Comparison of ENCODE assay signal across 8 cellular contexts in the genomic region with DNA sequence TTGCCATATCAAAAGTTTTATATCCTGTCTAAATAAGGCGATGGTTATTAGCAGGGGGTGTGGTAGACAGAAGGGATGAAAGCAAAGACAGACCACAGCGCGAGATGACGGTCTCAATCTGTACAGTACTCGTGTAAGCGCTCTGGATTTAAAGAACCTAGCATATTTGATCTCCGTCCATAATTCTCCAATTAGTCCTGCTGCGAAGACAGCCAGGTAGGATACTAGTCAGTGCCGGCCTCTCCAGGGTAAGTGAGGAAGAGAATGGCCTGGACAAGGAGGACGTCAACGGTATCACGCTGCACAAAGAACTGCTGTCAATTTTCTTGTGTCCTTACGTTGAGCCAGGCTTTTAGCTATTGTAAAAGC. TPM values are rescaled to one million over a fixed set of nuclear protein-coding genes. Genes with fewer than 3 reads are reported as not detected.
DNase-seq lines count a peak whose midpoint lies in the region; ATAC-seq and TF ChIP-seq lines count a peak whose summit lies in the region.

No MANE protein-coding gene starts in this region.

- TF ChIP-seq CTCF in left ventricle myocardium inferior (IDR thresholded peaks at IDR 0.05; ENCODE audit: borderline replicate concordance): no peak

- intact Hi-C loops in left ventricle myocardium inferior (cut with micrococcal nuclease): no loop called here
- intact Hi-C loops in Right ventricle myocardium inferior (cut with DNase I): loop anchor here (5.0 kb wide), 2 partner anchors 143 to 298 kb away; a partner anchor contains a TSS

- no peak for ATAC-seq in Right ventricle myocardium inferior
- peak; percentile 9 for ATAC-seq in HG02852 (IDR thresholded peaks at IDR 0.05; ENCODE audit: unreplicated experiment)

- no peaks in the 10 kb centered on the region for H3K36me3 ChIP-seq in left ventricle myocardium inferior
- H3K36me3 ChIP-seq in esophagus (ENCODE audit: control insufficient read depth in 2 of 2, insufficient read depth in 2 of 2, low read length in 1 of 2): no peaks in the 10 kb centered on the region
- no peaks in the 10 kb centered on the region for H3K36me3 ChIP-seq in rectal smooth muscle tissue (ENCODE audit: control insufficient read depth, insufficient read depth, low read length)

- peak overlapping the region; percentile 93 for H3K27ac ChIP-seq in left ventricle myocardium inferior (replicated peaks)
- peak overlapping the region in 1 of 2 donors; percentile 66 for H3K27ac ChIP-seq in esophagus (ENCODE audit: low read depth in 2 of 2, low read length in 1 of 2)
- no peak overlapping the region for H3K27ac ChIP-seq in rectal smooth muscle tissue (ENCODE audit: low read depth, low read length)

- DNase-seq in left ventricle myocardium inferior (no peak), Right ventricle myocardium inferior (ENCODE audit: missing footprints) (no peak), RPMI7951 (ENCODE audit: low read depth) (peak; percentile 22), H4 (ENCODE audit: low spot score) (no peak), cortex of kidney (lab: John Stamatoyannopoulos, UW) (no peak)

- 3% methylated on average over 13 of the region's 13 CpGs for WGBS in esophagus, 2 donors

- peaks cover 34% of the 10 kb centered on the region for H3K4me1 ChIP-seq in left ventricle myocardium inferior
- H3K4me1 ChIP-seq in esophagus (ENCODE audit: control insufficient read depth in 2 of 2, insufficient read depth in 2 of 2, low read length in 1 of 2): no peaks in the 10 kb centered on the region
- H3K4me1 ChIP-seq in rectal smooth muscle tissue (ENCODE audit: control insufficient read depth, insufficient read depth, low read length): peaks cover 6% of the 10 kb centered on the region

- H3K9ac ChIP-seq in rectal smooth muscle tissue (ENCODE audit: low read length): no peak overlapping the region

- peak overlapping the region; percentile 73 for H3K4me3 ChIP-seq in left ventricle myocardium inferior
- peak overlapping the region; percentile 78 to 80 for H3K4me3 ChIP-seq in esophagus (ENCODE audit: low read depth in 1 of 2, low read length in 2 of 2)
- H3K4me3 ChIP-seq in rectal smooth muscle tissue (ENCODE audit: low read length): peak overlapping the region; percentile 96

- H3K9me3 ChIP-seq in left ventricle myocardium inferior (replicated peaks) (no peaks in the 10 kb centered on the region), esophagus (ENCODE audit: control insufficient read depth in 2 of 2, insufficient read depth in 1 of 2, low read depth in 1 of 2, low read length in 1 of 2) (no peaks in the 10 kb centered on the region)

- H3K27me3 ChIP-seq in left ventricle myocardium inferior (ENCODE audit: low read depth): no peaks in the 10 kb centered on the region
- H3K27me3 ChIP-seq in esophagus (ENCODE audit: control insufficient read depth in 1 of 2, insufficient read depth in 2 of 2, low read length in 2 of 2): no peaks in the 10 kb centered on the region
- no peaks in the 10 kb centered on the region for H3K27me3 ChIP-seq in rectal smooth muscle tissue (ENCODE audit: control insufficient read depth, insufficient read depth, low read length)

RNA-seq across cellular contexts. Expression of a gene that starts 0.7 kb away (rescaled TPM):
- total RNA-seq in left ventricle myocardium inferior (0.38 TPM), Right ventricle myocardium inferior (0.43 TPM)
- total RNA-seq in RPMI7951 (2014; rRNA removed; shearing (Covaris generic)): 26.0 and 33.8 TPM in 2 replicates
- 1 to 10 TPM; 1.8 to 1.9 TPM for polyA plus RNA-seq in esophagus
- total RNA-seq in H4 (2014; rRNA removed; shearing (Covaris generic)): 12.3 and 16.8 TPM in 2 replicates
